8 cellular contexts compared by ENCODE assay signal in genomic region chr15:73981761-73982222, GRCh38. TPM values are rescaled to one million over a fixed set of nuclear protein-coding genes. Genes with fewer than 3 reads are reported as not detected.
DNase-seq lines count a peak whose midpoint lies in the region; ATAC-seq and TF ChIP-seq lines count a peak whose summit lies in the region.

No MANE protein-coding gene starts in this region.

- TF ChIP-seq POLR2A in HCT116 (IDR thresholded peaks at IDR 0.05; ENCODE audit: borderline replicate concordance, extremely low read depth, insufficient read depth, insufficient read length) = no peak

- H3K27me3 ChIP-seq in HCT116 (ENCODE audit: insufficient read depth, low read length) = no peaks in the 10 kb centered on the region
- no peaks in the 10 kb centered on the region for H3K27me3 ChIP-seq in foreskin keratinocyte
- no peaks in the 10 kb centered on the region for H3K27me3 ChIP-seq in skeletal muscle tissue (ENCODE audit: control insufficient read depth in 3 of 3, insufficient read depth in 3 of 3, low read length in 3 of 3)
- no peaks in the 10 kb centered on the region for H3K27me3 ChIP-seq in GM23338 (ENCODE audit: insufficient read depth)

- H3K9me2 ChIP-seq in HCT116 (ENCODE audit: insufficient read depth) (no peaks in the 10 kb centered on the region), GM23338 (ENCODE audit: insufficient read depth) (no peaks in the 10 kb centered on the region)

- no peaks in the 10 kb centered on the region for H3K27me3 Mint-ChIP-seq in activated CD8-positive, alpha-beta T cell treated with anti-CD3 and anti-CD28 coated beads for 36 hours
- H3K27me3 Mint-ChIP-seq in GM23338 (ENCODE audit: insufficient read depth, low read depth, poor library complexity) = peaks cover 8% of the 10 kb centered on the region

- intact Hi-C loops in HCT116 (cut with micrococcal nuclease) = no loop called here
- intact Hi-C loops in activated CD8-positive, alpha-beta T cell treated with anti-CD3 and anti-CD28 coated beads for 36 hours (cut with micrococcal nuclease) = no loop called here

- H4K20me1 ChIP-seq in HCT116 (ENCODE audit: insufficient read depth) = no peaks in the 10 kb centered on the region
- H4K20me1 ChIP-seq in GM23338 (replicated peaks; ENCODE audit: insufficient read depth) = no peaks in the 10 kb centered on the region

- H3K27ac Mint-ChIP-seq in activated CD8-positive, alpha-beta T cell treated with anti-CD3 and anti-CD28 coated beads for 36 hours = peak overlapping the region; percentile 87
- no peak overlapping the region for H3K27ac Mint-ChIP-seq in GM23338

- H3K36me3 Mint-ChIP-seq in activated CD8-positive, alpha-beta T cell treated with anti-CD3 and anti-CD28 coated beads for 36 hours (ENCODE audit: low read depth) = peaks cover 8% of the 10 kb centered on the region
- H3K36me3 Mint-ChIP-seq in GM23338 (ENCODE audit: low read depth) = no peaks in the 10 kb centered on the region; the same call in 2 of the 3 replicates

- RAD21 ChIA-PET in HCT116 (lab: Charles Lee; ENCODE audit: low non-redundant PET in 1 of 2, low total read pairs in 2 of 2, uncharacterized antibody in 2 of 2, unreplicated experiment in 2 of 2) = interaction anchor here in 1 of 2 experiments (0.5 kb wide), 1 partner anchor 327 kb away, joined by 3 read pairs; no protein-coding TSS in a partner anchor

- H3K4me3 ChIP-seq in HCT116 (replicated peaks in 1 of 2; ENCODE audit: low read depth in 1 of 2, low read length in 2 of 2) = no peak overlapping the region
- H3K4me3 ChIP-seq in skeletal muscle tissue (ENCODE audit: low read length in 3 of 3) = peak overlapping the region; percentile 34 to 64 (median 52)
- H3K4me3 ChIP-seq in GM23338 = no peak overlapping the region

- CTCF ChIA-PET in HCT116 (lab: Charles Lee) = interaction anchor here (1.5 to 2.9 kb wide), 2 partner anchors 9 to 55 kb away, joined by 5 to 27 read pairs; no protein-coding TSS in a partner anchor
- CTCF ChIA-PET in activated CD8-positive, alpha-beta T cell treated with anti-CD3 and anti-CD28 coated beads for 36 hours (lab: Charles Lee) = interaction anchor here (1.2 to 2.3 kb wide), 6 partner anchors 9 to 66 kb away, joined by 3 to 6 read pairs (median 4); no protein-coding TSS in a partner anchor

- no peak for TF ChIP-seq RAD21 in HCT116 (IDR thresholded peaks at IDR 0.05; ENCODE audit: low read depth)

- H3K9me3 ChIP-seq in HCT116 (ENCODE audit: control insufficient read depth in 1 of 2, insufficient read depth in 1 of 2, low read depth in 1 of 2, low read length in 2 of 2) (no peaks in the 10 kb centered on the region), skeletal muscle tissue (ENCODE audit: control insufficient read depth in 3 of 3, low read length in 3 of 3) (no peaks in the 10 kb centered on the region)

- DNase-seq in HCT116 (ENCODE audit: low read depth, low spot score) (no peak), foreskin keratinocyte (peak; percentile 68 to 70), NCI-H345 treated with DMSO at 0.1 percent for 48 hours (lab: John Stamatoyannopoulos, UW; ENCODE audit: unreplicated experiment) (no peak), GM23338 (ENCODE audit: low spot score) (no peak), NCI-H2081 treated with DMSO at 0.1 percent for 48 hours (lab: John Stamatoyannopoulos, UW) (no peak)
- no peak for DNase-seq in activated CD8-positive, alpha-beta T cell treated with anti-CD3 and anti-CD28 coated beads for 36 hours

- H3F3A ChIP-seq in GM23338 (replicated peaks; ENCODE audit: low read depth) = no peaks in the 10 kb centered on the region

- H2AFZ ChIP-seq in HCT116 (ENCODE audit: low read depth, low read length, poor library complexity, severe bottlenecking) (no peak overlapping the region), GM23338 (no peak overlapping the region)

- H3K27ac ChIP-seq in HCT116 (ENCODE audit: low read depth, low read length) (peak overlapping the region; percentile 52; the same call in 1 of the 2 replicates), foreskin keratinocyte (peak overlapping the region; percentile 92), skeletal muscle tissue (ENCODE audit: low read depth, low read length) (peak overlapping the region; percentile 90), GM23338 (ENCODE audit: low read depth) (no peak overlapping the region)

- H3K79me2 ChIP-seq in HCT116 (ENCODE audit: insufficient read depth, low read length) (no peaks in the 10 kb centered on the region), GM23338 (replicated peaks; ENCODE audit: insufficient read depth) (no peaks in the 10 kb centered on the region)

- H3K4me2 ChIP-seq in HCT116 (ENCODE audit: low read length) = peak overlapping the region; percentile 77
- no peak overlapping the region for H3K4me2 ChIP-seq in GM23338

- no TSS peak for BruUV-seq in HCT116 (replicated peaks; lab: Mats Ljungman, UMichigan)

- ATAC-seq in HCT116 (no peak), foreskin keratinocyte (peak; percentile 50), GM23338 (no peak), GM18517 (IDR thresholded peaks at IDR 0.05; ENCODE audit: unreplicated experiment) (no peak)
- ATAC-seq in activated CD8-positive, alpha-beta T cell treated with anti-CD3 and anti-CD28 coated beads for 36 hours = peak; percentile 14

- no peak overlapping the region for H3K9ac ChIP-seq in HCT116 (ENCODE audit: low read length)
- H3K9ac ChIP-seq in skeletal muscle tissue (ENCODE audit: low read depth in 1 of 3, low read length in 3 of 3) = peak overlapping the region; percentile 63 to 77 (median 66)

- no peak for TF ChIP-seq CTCF in HCT116 (IDR thresholded peaks at IDR 0.05 in 2 of 3, conservative IDR thresholded peaks at IDR 0.05 in 1 of 3; ENCODE audit: borderline replicate concordance in 1 of 3, insufficient read depth in 1 of 3, low read depth in 2 of 3, low read length in 2 of 3)
- TF ChIP-seq CTCF in activated CD8-positive, alpha-beta T cell treated with anti-CD3 and anti-CD28 coated beads for 36 hours (IDR thresholded peaks at IDR 0.05) = no peak
- TF ChIP-seq CTCF in foreskin keratinocyte (conservative IDR thresholded peaks at IDR 0.05) = no peak
- TF ChIP-seq CTCF in GM23338 (conservative IDR thresholded peaks at IDR 0.05; ENCODE audit: low read depth in 2 of 2) = no peak

- no peak overlapping the region for H3K4me3 Mint-ChIP-seq in activated CD8-positive, alpha-beta T cell treated with anti-CD3 and anti-CD28 coated beads for 36 hours
- H3K4me3 Mint-ChIP-seq in GM23338 = no peak overlapping the region

- H3K4me1 Mint-ChIP-seq in activated CD8-positive, alpha-beta T cell treated with anti-CD3 and anti-CD28 coated beads for 36 hours (ENCODE audit: low read depth) = peaks cover 29% of the 10 kb centered on the region
- no peaks in the 10 kb centered on the region; the same call in 2 of the 3 replicates for H3K4me1 Mint-ChIP-seq in GM23338

- H3K4me1 ChIP-seq in HCT116 (ENCODE audit: control insufficient read depth in 1 of 2, insufficient read depth in 2 of 2, low read length in 2 of 2) (peaks cover 23 to 32% of the 10 kb centered on the region in 2 experiments), foreskin keratinocyte (peaks cover 21% of the 10 kb centered on the region), skeletal muscle tissue (ENCODE audit: control insufficient read depth in 3 of 3, insufficient read depth in 3 of 3, low read length in 3 of 3) (peaks cover 51 to 55% (median 53%) of the 10 kb centered on the region in 3 donors), GM23338 (ENCODE audit: insufficient read depth) (no peaks in the 10 kb centered on the region)

- H3K36me3 ChIP-seq in HCT116 (ENCODE audit: control insufficient read depth in 1 of 2, insufficient read depth in 2 of 2, low read length in 2 of 2) (no peaks in the 10 kb centered on the region), skeletal muscle tissue (ENCODE audit: control insufficient read depth in 3 of 3, insufficient read depth in 3 of 3, low read length in 3 of 3) (peaks cover 8 to 16% (median 16%) of the 10 kb centered on the region in 3 donors), GM23338 (ENCODE audit: insufficient read depth) (no peaks in the 10 kb centered on the region)

- POLR2A ChIA-PET in HCT116 (lab: Charles Lee) = interaction anchor here (2.2 kb wide), 1 partner anchor 9 kb away, joined by 6 read pairs; no protein-coding TSS in a partner anchor
- POLR2A ChIA-PET in activated CD8-positive, alpha-beta T cell treated with anti-CD3 and anti-CD28 coated beads for 36 hours (lab: Charles Lee) = interaction anchor here (1.4 to 2.2 kb wide), 2 partner anchors 9 to 12 kb away, joined by 4 to 11 read pairs; partner anchors contain the start of gene PML

- H3K9me3 Mint-ChIP-seq in activated CD8-positive, alpha-beta T cell treated with anti-CD3 and anti-CD28 coated beads for 36 hours = no peaks in the 10 kb centered on the region
- no peaks in the 10 kb centered on the region for H3K9me3 Mint-ChIP-seq in GM23338

TF ChIP-seq in HCT116, 20 proteins besides CTCF, POLR2A, EP300 and RAD21 (continues in another document):
- TF ChIP-seq CEBPB (IDR thresholded peaks at IDR 0.05; ENCODE audit: low read depth) (no peak), ZFX (IDR thresholded peaks at IDR 0.05) (no peak)

TF ChIP-seq in GM23338, 12 proteins besides CTCF, POLR2A, EP300 and RAD21 (continues in another document):
- TF ChIP-seq EZH2phosphoT487 (IDR thresholded peaks at IDR 0.05; ENCODE audit: unreplicated experiment) = no peak

RNA-seq across cellular contexts. Expression of gene STOML1, which starts 10.3 kb away (rescaled TPM):
- total RNA-seq in HCT116 (2021; ENCODE audit: unreplicated experiment) (5.0 TPM), foreskin keratinocyte (15.7 and 18.3 TPM in 2 replicates), skeletal muscle tissue (14.1 TPM)
- 3.0 and 4.0 TPM in 2 replicates for polyA plus RNA-seq in HCT116 (2012)
- 1 to 10 TPM; 5.2 to 6.5 TPM for total RNA-seq in activated CD8-positive, alpha-beta T cell treated with anti-CD3 and anti-CD28 coated beads for 36 hours
- polyA plus RNA-seq in foreskin keratinocyte (17.4 and 19.2 TPM in 2 replicates), GM23338 (2016; fragmentation: Nextera tagmentation; extraction: Ambion mirVana) (1.5 and 2.3 TPM in 2 replicates)
- 2.4 and 2.7 TPM in 2 replicates for total RNA-seq in GM23338 (2014; rRNA removed; shearing (Covaris generic))

RNA-seq across cellular contexts. Expression of gene PML, which starts 12.7 kb away (rescaled TPM):
- total RNA-seq in HCT116 (2021; ENCODE audit: unreplicated experiment) = 28.1 TPM
- 23.1 and 29.6 TPM in 2 replicates for polyA plus RNA-seq in HCT116 (2012)
- total RNA-seq in activated CD8-positive, alpha-beta T cell treated with anti-CD3 and anti-CD28 coated beads for 36 hours = 10 to 100 TPM; 48.8 to 49.6 TPM
- total RNA-seq in foreskin keratinocyte = 81.5 and 92.6 TPM in 2 replicates
- 88.0 and 91.4 TPM in 2 replicates for polyA plus RNA-seq in foreskin keratinocyte
- 14.1 TPM for total RNA-seq in skeletal muscle tissue
- total RNA-seq in GM23338 (2014; rRNA removed; shearing (Covaris generic)) = 73.1 and 85.3 TPM in 2 replicates
- polyA plus RNA-seq in GM23338 (2016; fragmentation: Nextera tagmentation; extraction: Ambion mirVana) = 18.9 and 19.0 TPM in 2 replicates

RNA-seq across cellular contexts. Expression of gene LOXL1, which starts 55.5 kb away (rescaled TPM):
- total RNA-seq in HCT116 (2021; ENCODE audit: unreplicated experiment) (14.9 TPM), foreskin keratinocyte (8.1 and 13.3 TPM in 2 replicates), skeletal muscle tissue (7.8 TPM)
- 18.6 and 21.7 TPM in 2 replicates for polyA plus RNA-seq in HCT116 (2012)
- 1 to 10 TPM; 1.6 to 2.8 TPM for total RNA-seq in activated CD8-positive, alpha-beta T cell treated with anti-CD3 and anti-CD28 coated beads for 36 hours
- polyA plus RNA-seq in foreskin keratinocyte (9.7 and 14.9 TPM in 2 replicates), GM23338 (2016; fragmentation: Nextera tagmentation; extraction: Ambion mirVana) (6.9 and 10.3 TPM in 2 replicates)
- 6.8 and 10.8 TPM in 2 replicates for total RNA-seq in GM23338 (2014; rRNA removed; shearing (Covaris generic))

Comparison
In these comparisons a context has a peak if more than half of its experiments do, and no peak if none do; other contexts are left out.
1. ATAC-seq: peak in activated CD8-positive, alpha-beta T cell treated with anti-CD3 and anti-CD28 coated beads for 36 hours (single experiment) and foreskin keratinocyte (single experiment); none in HCT116 (single experiment), GM23338 (single experiment) and GM18517 (single experiment).
2. DNase-seq: peak in foreskin keratinocyte (2 of 2); none in HCT116 (single experiment), activated CD8-positive, alpha-beta T cell treated with anti-CD3 and anti-CD28 coated beads for 36 hours (single experiment), NCI-H345 treated with DMSO at 0.1 percent for 48 hours (single experiment), GM23338 (single experiment) and NCI-H2081 treated with DMSO at 0.1 percent for 48 hours (single experiment).
3. H3K4me3 ChIP-seq: peak in skeletal muscle tissue (3 of 3); none in HCT116 (0 of 2) and GM23338 (single experiment).